Comparison of ENCODE assay signal across 1 cellular context in the genomic region with DNA sequence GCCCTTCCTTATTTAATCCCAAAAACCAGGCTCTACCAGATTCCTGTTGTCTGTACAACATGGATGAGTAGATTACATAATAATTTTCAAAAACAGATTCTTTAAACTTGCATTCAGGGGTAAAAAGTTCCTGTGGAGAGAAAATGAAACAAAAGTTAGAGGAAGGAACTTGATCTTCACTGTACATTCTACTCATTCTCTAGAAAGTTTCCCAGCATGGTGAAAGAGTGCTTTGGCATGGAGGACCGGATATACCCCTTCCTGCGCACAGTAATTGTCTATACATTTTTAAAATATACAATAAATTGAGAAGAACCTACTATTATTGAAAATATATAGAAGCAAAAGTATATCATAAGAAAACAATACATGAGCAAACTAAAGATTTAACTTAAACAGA.
TF ChIP-seq lines count a peak whose summit lies in the region.

No MANE protein-coding gene starts in this region.

TF ChIP-seq in GM12878, 131 proteins besides CTCF, POLR2A, EP300 and RAD21 (continued from another document):
- TF ChIP-seq, protein P1, sequence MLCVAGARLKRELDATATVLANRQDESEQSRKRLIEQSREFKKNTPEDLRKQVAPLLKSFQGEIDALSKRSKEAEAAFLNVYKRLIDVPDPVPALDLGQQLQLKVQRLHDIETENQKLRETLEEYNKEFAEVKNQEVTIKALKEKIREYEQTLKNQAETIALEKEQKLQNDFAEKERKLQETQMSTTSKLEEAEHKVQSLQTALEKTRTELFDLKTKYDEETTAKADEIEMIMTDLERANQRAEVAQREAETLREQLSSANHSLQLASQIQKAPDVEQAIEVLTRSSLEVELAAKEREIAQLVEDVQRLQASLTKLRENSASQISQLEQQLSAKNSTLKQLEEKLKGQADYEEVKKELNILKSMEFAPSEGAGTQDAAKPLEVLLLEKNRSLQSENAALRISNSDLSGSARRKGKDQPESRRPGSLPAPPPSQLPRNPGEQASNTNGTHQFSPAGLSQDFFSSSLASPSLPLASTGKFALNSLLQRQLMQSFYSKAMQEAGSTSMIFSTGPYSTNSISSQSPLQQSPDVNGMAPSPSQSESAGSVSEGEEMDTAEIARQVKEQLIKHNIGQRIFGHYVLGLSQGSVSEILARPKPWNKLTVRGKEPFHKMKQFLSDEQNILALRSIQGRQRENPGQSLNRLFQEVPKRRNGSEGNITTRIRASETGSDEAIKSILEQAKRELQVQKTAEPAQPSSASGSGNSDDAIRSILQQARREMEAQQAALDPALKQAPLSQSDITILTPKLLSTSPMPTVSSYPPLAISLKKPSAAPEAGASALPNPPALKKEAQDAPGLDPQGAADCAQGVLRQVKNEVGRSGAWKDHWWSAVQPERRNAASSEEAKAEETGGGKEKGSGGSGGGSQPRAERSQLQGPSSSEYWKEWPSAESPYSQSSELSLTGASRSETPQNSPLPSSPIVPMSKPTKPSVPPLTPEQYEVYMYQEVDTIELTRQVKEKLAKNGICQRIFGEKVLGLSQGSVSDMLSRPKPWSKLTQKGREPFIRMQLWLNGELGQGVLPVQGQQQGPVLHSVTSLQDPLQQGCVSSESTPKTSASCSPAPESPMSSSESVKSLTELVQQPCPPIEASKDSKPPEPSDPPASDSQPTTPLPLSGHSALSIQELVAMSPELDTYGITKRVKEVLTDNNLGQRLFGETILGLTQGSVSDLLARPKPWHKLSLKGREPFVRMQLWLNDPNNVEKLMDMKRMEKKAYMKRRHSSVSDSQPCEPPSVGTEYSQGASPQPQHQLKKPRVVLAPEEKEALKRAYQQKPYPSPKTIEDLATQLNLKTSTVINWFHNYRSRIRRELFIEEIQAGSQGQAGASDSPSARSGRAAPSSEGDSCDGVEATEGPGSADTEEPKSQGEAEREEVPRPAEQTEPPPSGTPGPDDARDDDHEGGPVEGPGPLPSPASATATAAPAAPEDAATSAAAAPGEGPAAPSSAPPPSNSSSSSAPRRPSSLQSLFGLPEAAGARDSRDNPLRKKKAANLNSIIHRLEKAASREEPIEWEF (IDR thresholded peaks at IDR 0.05; ENCODE audit: insufficient replicate concordance, low read depth, low read length), result no peak
- TF ChIP-seq, protein P2, sequence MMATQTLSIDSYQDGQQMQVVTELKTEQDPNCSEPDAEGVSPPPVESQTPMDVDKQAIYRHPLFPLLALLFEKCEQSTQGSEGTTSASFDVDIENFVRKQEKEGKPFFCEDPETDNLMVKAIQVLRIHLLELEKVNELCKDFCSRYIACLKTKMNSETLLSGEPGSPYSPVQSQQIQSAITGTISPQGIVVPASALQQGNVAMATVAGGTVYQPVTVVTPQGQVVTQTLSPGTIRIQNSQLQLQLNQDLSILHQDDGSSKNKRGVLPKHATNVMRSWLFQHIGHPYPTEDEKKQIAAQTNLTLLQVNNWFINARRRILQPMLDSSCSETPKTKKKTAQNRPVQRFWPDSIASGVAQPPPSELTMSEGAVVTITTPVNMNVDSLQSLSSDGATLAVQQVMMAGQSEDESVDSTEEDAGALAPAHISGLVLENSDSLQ (IDR thresholded peaks at IDR 0.05), result no peak
- TF ChIP-seq, protein P3, sequence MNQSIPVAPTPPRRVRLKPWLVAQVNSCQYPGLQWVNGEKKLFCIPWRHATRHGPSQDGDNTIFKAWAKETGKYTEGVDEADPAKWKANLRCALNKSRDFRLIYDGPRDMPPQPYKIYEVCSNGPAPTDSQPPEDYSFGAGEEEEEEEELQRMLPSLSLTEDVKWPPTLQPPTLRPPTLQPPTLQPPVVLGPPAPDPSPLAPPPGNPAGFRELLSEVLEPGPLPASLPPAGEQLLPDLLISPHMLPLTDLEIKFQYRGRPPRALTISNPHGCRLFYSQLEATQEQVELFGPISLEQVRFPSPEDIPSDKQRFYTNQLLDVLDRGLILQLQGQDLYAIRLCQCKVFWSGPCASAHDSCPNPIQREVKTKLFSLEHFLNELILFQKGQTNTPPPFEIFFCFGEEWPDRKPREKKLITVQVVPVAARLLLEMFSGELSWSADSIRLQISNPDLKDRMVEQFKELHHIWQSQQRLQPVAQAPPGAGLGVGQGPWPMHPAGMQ (IDR thresholded peaks at IDR 0.05; ENCODE audit: borderline replicate concordance), result no peak
- TF ChIP-seq, protein P4, sequence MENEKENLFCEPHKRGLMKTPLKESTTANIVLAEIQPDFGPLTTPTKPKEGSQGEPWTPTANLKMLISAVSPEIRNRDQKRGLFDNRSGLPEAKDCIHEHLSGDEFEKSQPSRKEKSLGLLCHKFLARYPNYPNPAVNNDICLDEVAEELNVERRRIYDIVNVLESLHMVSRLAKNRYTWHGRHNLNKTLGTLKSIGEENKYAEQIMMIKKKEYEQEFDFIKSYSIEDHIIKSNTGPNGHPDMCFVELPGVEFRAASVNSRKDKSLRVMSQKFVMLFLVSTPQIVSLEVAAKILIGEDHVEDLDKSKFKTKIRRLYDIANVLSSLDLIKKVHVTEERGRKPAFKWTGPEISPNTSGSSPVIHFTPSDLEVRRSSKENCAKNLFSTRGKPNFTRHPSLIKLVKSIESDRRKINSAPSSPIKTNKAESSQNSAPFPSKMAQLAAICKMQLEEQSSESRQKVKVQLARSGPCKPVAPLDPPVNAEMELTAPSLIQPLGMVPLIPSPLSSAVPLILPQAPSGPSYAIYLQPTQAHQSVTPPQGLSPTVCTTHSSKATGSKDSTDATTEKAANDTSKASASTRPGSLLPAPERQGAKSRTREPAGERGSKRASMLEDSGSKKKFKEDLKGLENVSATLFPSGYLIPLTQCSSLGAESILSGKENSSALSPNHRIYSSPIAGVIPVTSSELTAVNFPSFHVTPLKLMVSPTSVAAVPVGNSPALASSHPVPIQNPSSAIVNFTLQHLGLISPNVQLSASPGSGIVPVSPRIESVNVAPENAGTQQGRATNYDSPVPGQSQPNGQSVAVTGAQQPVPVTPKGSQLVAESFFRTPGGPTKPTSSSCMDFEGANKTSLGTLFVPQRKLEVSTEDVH (IDR thresholded peaks at IDR 0.05; ENCODE audit: low read depth, partially characterized antibody), result no peak
- TF ChIP-seq, protein P5, sequence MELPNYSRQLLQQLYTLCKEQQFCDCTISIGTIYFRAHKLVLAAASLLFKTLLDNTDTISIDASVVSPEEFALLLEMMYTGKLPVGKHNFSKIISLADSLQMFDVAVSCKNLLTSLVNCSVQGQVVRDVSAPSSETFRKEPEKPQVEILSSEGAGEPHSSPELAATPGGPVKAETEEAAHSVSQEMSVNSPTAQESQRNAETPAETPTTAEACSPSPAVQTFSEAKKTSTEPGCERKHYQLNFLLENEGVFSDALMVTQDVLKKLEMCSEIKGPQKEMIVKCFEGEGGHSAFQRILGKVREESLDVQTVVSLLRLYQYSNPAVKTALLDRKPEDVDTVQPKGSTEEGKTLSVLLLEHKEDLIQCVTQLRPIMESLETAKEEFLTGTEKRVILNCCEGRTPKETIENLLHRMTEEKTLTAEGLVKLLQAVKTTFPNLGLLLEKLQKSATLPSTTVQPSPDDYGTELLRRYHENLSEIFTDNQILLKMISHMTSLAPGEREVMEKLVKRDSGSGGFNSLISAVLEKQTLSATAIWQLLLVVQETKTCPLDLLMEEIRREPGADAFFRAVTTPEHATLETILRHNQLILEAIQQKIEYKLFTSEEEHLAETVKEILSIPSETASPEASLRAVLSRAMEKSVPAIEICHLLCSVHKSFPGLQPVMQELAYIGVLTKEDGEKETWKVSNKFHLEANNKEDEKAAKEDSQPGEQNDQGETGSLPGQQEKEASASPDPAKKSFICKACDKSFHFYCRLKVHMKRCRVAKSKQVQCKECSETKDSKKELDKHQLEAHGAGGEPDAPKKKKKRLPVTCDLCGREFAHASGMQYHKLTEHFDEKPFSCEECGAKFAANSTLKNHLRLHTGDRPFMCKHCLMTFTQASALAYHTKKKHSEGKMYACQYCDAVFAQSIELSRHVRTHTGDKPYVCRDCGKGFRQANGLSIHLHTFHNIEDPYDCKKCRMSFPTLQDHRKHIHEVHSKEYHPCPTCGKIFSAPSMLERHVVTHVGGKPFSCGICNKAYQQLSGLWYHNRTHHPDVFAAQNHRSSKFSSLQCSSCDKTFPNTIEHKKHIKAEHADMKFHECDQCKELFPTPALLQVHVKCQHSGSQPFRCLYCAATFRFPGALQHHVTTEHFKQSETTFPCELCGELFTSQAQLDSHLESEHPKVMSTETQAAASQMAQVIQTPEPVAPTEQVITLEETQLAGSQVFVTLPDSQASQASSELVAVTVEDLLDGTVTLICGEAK (IDR thresholded peaks at IDR 0.05; ENCODE audit: borderline replicate concordance), result no peak
- TF ChIP-seq RUNX3 (IDR thresholded peaks at IDR 0.05; ENCODE audit: low read length) (no peak), SUZ12 (IDR thresholded peaks at IDR 0.05; ENCODE audit: unreplicated experiment) (no peak), HDGF (IDR thresholded peaks at IDR 0.05) (no peak)
- TF ChIP-seq, protein P6, sequence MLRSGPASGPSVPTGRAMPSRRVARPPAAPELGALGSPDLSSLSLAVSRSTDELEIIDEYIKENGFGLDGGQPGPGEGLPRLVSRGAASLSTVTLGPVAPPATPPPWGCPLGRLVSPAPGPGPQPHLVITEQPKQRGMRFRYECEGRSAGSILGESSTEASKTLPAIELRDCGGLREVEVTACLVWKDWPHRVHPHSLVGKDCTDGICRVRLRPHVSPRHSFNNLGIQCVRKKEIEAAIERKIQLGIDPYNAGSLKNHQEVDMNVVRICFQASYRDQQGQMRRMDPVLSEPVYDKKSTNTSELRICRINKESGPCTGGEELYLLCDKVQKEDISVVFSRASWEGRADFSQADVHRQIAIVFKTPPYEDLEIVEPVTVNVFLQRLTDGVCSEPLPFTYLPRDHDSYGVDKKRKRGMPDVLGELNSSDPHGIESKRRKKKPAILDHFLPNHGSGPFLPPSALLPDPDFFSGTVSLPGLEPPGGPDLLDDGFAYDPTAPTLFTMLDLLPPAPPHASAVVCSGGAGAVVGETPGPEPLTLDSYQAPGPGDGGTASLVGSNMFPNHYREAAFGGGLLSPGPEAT (IDR thresholded peaks at IDR 0.05; ENCODE audit: low read depth), result no peak
